1 cellular context compared by ENCODE assay signal in the genomic region with DNA sequence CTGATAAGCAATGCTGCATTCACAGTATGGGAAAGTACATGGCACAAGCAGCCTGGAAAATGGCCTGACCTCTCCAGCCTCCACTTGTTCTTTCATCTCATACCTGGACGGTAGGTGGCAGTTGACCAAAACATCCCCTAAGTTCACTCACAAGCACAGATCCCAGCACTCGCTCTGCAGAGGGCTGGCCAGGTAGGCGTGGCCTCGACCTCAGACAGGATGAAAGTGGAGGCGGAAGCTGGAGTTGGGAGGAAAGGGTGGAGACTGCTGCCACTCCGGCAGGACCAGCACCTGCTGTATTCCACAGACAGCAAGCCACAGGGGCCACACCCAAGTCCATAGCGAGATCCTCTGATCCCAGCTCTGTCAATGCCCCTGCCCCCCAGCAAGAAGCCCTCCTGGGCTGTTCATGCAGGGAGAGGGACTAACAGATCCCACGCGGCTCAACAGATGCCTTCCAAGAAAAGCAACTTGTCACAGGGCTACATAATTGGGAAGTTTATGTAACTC.
TF ChIP-seq lines count a peak whose summit lies in the region.

No MANE protein-coding gene starts in this region.

TF ChIP-seq in HepG2, 621 proteins besides CTCF, POLR2A, EP300 and RAD21 (continued from another document and continues in another):
- TF ChIP-seq, protein P1, sequence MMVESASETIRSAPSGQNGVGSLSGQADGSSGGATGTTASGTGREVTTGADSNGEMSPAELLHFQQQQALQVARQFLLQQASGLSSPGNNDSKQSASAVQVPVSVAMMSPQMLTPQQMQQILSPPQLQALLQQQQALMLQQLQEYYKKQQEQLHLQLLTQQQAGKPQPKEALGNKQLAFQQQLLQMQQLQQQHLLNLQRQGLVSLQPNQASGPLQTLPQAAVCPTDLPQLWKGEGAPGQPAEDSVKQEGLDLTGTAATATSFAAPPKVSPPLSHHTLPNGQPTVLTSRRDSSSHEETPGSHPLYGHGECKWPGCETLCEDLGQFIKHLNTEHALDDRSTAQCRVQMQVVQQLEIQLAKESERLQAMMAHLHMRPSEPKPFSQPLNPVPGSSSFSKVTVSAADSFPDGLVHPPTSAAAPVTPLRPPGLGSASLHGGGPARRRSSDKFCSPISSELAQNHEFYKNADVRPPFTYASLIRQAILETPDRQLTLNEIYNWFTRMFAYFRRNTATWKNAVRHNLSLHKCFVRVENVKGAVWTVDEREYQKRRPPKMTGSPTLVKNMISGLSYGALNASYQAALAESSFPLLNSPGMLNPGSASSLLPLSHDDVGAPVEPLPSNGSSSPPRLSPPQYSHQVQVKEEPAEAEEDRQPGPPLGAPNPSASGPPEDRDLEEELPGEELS (CRISPR knock-in tag; IDR thresholded peaks at IDR 0.05) = peak; percentile 21; the same call in 1 of the 2 replicates
- TF ChIP-seq, protein P2, sequence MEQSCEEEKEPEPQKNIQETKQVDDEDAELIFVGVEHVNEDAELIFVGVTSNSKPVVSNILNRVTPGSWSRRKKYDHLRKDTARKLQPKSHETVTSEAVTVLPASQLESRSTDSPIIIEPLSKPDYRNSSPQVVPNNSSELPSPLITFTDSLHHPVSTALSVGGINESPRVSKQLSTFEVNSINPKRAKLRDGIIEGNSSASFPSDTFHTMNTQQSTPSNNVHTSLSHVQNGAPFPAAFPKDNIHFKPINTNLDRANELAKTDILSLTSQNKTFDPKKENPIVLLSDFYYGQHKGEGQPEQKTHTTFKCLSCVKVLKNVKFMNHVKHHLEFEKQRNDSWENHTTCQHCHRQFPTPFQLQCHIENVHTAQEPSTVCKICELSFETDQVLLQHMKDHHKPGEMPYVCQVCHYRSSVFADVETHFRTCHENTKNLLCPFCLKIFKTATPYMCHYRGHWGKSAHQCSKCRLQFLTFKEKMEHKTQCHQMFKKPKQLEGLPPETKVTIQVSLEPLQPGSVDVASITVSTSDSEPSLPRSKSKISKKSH (CRISPR knock-in tag; IDR thresholded peaks at IDR 0.05; ENCODE audit: borderline replicate concordance) = peak; percentile 77; the same call in 1 of the 2 replicates
- TF ChIP-seq PRMT3 (CRISPR knock-in tag; IDR thresholded peaks at IDR 0.05; ENCODE audit: borderline replicate concordance, low read depth) = no peak
- TF ChIP-seq ZNF766 (CRISPR knock-in tag; IDR thresholded peaks at IDR 0.05; ENCODE audit: borderline replicate concordance) = no peak
- TF ChIP-seq, protein P3, sequence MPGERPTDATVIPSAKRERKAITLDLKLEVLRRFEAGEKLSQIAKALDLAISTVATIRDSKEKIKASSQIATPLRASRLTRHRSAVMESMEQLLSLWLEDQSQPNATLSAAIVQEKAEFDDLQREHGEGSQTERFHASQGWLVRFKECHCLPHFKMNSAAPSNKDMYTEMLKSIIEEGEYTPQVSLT (CRISPR knock-in tag; IDR thresholded peaks at IDR 0.05; ENCODE audit: borderline replicate concordance, low read depth) = no peak
- TF ChIP-seq KAT7 (CRISPR knock-in tag; IDR thresholded peaks at IDR 0.05; ENCODE audit: borderline replicate concordance) = peak; percentile 49; the same call in 1 of the 2 replicates
- TF ChIP-seq POLR2AphosphoS5 (IDR thresholded peaks at IDR 0.05; ENCODE audit: low read depth, low read length) = 0 out of 2 replicates have a peak, but pooled peaks have one; percentile 20
- TF ChIP-seq SNAPC2 (CRISPR knock-in tag; IDR thresholded peaks at IDR 0.05) = no peak
- no peak for TF ChIP-seq PLRG1 (conservative IDR thresholded peaks at IDR 0.05)
- TF ChIP-seq NFIC (IDR thresholded peaks at IDR 0.05; ENCODE audit: low read length) = no peak
- no peak for TF ChIP-seq SOX6 (IDR thresholded peaks at IDR 0.05)
- TF ChIP-seq SOX6 (CRISPR knock-in tag; IDR thresholded peaks at IDR 0.05) = peak; percentile 53; the same call in 1 of the 2 replicates
- TF ChIP-seq, protein P4, sequence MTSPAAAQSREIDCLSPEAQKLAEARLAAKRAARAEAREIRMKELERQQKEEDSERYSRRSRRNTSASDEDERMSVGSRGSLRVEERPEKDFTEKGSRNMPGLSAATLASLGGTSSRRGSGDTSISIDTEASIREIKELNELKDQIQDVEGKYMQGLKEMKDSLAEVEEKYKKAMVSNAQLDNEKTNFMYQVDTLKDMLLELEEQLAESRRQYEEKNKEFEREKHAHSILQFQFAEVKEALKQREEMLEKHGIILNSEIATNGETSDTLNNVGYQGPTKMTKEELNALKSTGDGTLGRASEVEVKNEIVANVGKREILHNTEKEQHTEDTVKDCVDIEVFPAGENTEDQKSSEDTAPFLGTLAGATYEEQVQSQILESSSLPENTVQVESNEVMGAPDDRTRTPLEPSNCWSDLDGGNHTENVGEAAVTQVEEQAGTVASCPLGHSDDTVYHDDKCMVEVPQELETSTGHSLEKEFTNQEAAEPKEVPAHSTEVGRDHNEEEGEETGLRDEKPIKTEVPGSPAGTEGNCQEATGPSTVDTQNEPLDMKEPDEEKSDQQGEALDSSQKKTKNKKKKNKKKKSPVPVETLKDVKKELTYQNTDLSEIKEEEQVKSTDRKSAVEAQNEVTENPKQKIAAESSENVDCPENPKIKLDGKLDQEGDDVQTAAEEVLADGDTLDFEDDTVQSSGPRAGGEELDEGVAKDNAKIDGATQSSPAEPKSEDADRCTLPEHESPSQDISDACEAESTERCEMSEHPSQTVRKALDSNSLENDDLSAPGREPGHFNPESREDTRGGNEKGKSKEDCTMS (CRISPR knock-in tag; conservative IDR thresholded peaks at IDR 0.05) = no peak
- TF ChIP-seq, protein P5, sequence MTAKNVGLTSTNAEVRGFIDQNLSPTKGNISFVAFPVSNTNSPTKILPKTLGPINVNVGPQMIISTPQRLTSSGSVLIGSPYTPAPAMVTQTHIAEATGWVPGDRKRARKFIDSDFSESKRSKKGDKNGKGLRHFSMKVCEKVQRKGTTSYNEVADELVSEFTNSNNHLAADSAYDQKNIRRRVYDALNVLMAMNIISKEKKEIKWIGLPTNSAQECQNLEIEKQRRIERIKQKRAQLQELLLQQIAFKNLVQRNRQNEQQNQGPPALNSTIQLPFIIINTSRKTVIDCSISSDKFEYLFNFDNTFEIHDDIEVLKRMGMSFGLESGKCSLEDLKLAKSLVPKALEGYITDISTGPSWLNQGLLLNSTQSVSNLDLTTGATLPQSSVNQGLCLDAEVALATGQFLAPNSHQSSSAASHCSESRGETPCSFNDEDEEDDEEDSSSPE (CRISPR knock-in tag; IDR thresholded peaks at IDR 0.05) = no peak
- TF ChIP-seq, protein P6, sequence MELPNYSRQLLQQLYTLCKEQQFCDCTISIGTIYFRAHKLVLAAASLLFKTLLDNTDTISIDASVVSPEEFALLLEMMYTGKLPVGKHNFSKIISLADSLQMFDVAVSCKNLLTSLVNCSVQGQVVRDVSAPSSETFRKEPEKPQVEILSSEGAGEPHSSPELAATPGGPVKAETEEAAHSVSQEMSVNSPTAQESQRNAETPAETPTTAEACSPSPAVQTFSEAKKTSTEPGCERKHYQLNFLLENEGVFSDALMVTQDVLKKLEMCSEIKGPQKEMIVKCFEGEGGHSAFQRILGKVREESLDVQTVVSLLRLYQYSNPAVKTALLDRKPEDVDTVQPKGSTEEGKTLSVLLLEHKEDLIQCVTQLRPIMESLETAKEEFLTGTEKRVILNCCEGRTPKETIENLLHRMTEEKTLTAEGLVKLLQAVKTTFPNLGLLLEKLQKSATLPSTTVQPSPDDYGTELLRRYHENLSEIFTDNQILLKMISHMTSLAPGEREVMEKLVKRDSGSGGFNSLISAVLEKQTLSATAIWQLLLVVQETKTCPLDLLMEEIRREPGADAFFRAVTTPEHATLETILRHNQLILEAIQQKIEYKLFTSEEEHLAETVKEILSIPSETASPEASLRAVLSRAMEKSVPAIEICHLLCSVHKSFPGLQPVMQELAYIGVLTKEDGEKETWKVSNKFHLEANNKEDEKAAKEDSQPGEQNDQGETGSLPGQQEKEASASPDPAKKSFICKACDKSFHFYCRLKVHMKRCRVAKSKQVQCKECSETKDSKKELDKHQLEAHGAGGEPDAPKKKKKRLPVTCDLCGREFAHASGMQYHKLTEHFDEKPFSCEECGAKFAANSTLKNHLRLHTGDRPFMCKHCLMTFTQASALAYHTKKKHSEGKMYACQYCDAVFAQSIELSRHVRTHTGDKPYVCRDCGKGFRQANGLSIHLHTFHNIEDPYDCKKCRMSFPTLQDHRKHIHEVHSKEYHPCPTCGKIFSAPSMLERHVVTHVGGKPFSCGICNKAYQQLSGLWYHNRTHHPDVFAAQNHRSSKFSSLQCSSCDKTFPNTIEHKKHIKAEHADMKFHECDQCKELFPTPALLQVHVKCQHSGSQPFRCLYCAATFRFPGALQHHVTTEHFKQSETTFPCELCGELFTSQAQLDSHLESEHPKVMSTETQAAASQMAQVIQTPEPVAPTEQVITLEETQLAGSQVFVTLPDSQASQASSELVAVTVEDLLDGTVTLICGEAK (IDR thresholded peaks at IDR 0.05) = no peak
- TF ChIP-seq, protein P6 (CRISPR knock-in tag; IDR thresholded peaks at IDR 0.05) = no peak
- TF ChIP-seq, protein P7, sequence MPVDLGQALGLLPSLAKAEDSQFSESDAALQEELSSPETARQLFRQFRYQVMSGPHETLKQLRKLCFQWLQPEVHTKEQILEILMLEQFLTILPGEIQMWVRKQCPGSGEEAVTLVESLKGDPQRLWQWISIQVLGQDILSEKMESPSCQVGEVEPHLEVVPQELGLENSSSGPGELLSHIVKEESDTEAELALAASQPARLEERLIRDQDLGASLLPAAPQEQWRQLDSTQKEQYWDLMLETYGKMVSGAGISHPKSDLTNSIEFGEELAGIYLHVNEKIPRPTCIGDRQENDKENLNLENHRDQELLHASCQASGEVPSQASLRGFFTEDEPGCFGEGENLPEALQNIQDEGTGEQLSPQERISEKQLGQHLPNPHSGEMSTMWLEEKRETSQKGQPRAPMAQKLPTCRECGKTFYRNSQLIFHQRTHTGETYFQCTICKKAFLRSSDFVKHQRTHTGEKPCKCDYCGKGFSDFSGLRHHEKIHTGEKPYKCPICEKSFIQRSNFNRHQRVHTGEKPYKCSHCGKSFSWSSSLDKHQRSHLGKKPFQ (CRISPR knock-in tag; IDR thresholded peaks at IDR 0.05; ENCODE audit: insufficient replicate concordance) = no peak
- TF ChIP-seq POGZ (CRISPR knock-in tag; IDR thresholded peaks at IDR 0.05) = no peak
- TF ChIP-seq MTF1 (CRISPR knock-in tag; IDR thresholded peaks at IDR 0.05) = no peak
- TF ChIP-seq SP2 (CRISPR knock-in tag; IDR thresholded peaks at IDR 0.05) = no peak
- TF ChIP-seq ONECUT2 (CRISPR knock-in tag; IDR thresholded peaks at IDR 0.05) = no peak
- TF ChIP-seq GATAD2A (CRISPR knock-in tag; IDR thresholded peaks at IDR 0.05) = peak; percentile 69
- TF ChIP-seq, protein P8, sequence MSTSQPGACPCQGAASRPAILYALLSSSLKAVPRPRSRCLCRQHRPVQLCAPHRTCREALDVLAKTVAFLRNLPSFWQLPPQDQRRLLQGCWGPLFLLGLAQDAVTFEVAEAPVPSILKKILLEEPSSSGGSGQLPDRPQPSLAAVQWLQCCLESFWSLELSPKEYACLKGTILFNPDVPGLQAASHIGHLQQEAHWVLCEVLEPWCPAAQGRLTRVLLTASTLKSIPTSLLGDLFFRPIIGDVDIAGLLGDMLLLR (CRISPR knock-in tag; IDR thresholded peaks at IDR 0.05) = no peak
- TF ChIP-seq JUND (CRISPR knock-in tag; IDR thresholded peaks at IDR 0.05) = no peak
- TF ChIP-seq, protein P9, sequence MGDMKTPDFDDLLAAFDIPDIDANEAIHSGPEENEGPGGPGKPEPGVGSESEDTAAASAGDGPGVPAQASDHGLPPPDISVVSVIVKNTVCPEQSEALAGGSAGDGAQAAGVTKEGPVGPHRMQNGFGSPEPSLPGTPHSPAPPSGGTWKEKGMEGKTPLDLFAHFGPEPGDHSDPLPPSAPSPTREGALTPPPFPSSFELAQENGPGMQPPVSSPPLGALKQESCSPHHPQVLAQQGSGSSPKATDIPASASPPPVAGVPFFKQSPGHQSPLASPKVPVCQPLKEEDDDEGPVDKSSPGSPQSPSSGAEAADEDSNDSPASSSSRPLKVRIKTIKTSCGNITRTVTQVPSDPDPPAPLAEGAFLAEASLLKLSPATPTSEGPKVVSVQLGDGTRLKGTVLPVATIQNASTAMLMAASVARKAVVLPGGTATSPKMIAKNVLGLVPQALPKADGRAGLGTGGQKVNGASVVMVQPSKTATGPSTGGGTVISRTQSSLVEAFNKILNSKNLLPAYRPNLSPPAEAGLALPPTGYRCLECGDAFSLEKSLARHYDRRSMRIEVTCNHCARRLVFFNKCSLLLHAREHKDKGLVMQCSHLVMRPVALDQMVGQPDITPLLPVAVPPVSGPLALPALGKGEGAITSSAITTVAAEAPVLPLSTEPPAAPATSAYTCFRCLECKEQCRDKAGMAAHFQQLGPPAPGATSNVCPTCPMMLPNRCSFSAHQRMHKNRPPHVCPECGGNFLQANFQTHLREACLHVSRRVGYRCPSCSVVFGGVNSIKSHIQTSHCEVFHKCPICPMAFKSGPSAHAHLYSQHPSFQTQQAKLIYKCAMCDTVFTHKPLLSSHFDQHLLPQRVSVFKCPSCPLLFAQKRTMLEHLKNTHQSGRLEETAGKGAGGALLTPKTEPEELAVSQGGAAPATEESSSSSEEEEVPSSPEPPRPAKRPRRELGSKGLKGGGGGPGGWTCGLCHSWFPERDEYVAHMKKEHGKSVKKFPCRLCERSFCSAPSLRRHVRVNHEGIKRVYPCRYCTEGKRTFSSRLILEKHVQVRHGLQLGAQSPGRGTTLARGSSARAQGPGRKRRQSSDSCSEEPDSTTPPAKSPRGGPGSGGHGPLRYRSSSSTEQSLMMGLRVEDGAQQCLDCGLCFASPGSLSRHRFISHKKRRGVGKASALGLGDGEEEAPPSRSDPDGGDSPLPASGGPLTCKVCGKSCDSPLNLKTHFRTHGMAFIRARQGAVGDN (CRISPR knock-in tag; IDR thresholded peaks at IDR 0.05) = peak; percentile 87
- no peak for TF ChIP-seq SMYD3 (CRISPR knock-in tag; IDR thresholded peaks at IDR 0.05)
- TF ChIP-seq HCFC1 (IDR thresholded peaks at IDR 0.05; ENCODE audit: low read depth, low read length) = no peak
- TF ChIP-seq ZNF530 (CRISPR knock-in tag; IDR thresholded peaks at IDR 0.05; ENCODE audit: low read depth) = no peak
